In genomic region chr10:95437669-95438068, GRCh38 we compare ENCODE assay signal across 18 cellular contexts.
"Had no signal": no experiment of that assay in that cellular context is flagged by ENCODE, and none has a peak within 500 bp of the region (broad histone marks: within the 10 kb centered on the region; RNA-seq: fewer than 3 reads in every experiment).

No MANE protein-coding gene starts in this region.

- H3K4me1 ChIP-seq: foreskin keratinocyte, left lung had no signal

- H3K27me3 Mint-ChIP-seq: activated naive CD8-positive, alpha-beta T cell; central memory CD8-positive, alpha-beta T cell; stimulated activated memory B cell treated with anti-CD40 and anti-IgM and Interleukin-4, amounts not matched to agents 10 μg/mL and 1 μg/mL and 100 μg/mL, for 72 hours had no signal

- H3K9me3 ChIP-seq: body of pancreas, left lung, psoas muscle had no signal

- H3K27ac Mint-ChIP-seq: activated B cell treated with CpG ODN at 0.5 μM for 24 hours; activated CD8-positive, alpha-beta T cell treated with anti-CD3 and anti-CD28 coated beads, Interleukin-2, amount 10 ng/mL, durations not matched to agents 7 days and 5 days; activated naive CD8-positive, alpha-beta T cell; activated T-cell treated with anti-CD3 and anti-CD28 coated beads, Interleukin-2, amount 50 U/mL, for 72 hours; memory B cell; stimulated activated memory B cell treated with anti-CD40 and anti-IgM and Interleukin-4, amounts not matched to agents 10 μg/mL and 1 μg/mL and 100 μg/mL, for 72 hours had no signal

- H3K9me3 Mint-ChIP-seq: activated B cell treated with CpG ODN at 0.5 μM for 24 hours; activated T-cell treated with anti-CD3 and anti-CD28 coated beads, Interleukin-2, amount 50 U/mL, for 72 hours; central memory CD8-positive, alpha-beta T cell; memory B cell; stimulated activated memory B cell treated with anti-CD40 and anti-IgM and Interleukin-4, amounts not matched to agents 10 μg/mL and 1 μg/mL and 100 μg/mL, for 72 hours had no signal

- H3K36me3 Mint-ChIP-seq: activated naive CD8-positive, alpha-beta T cell; memory B cell; stimulated activated memory B cell treated with anti-CD40 and anti-IgM and Interleukin-4, amounts not matched to agents 10 μg/mL and 1 μg/mL and 100 μg/mL, for 72 hours had no signal

- H3K27ac ChIP-seq: body of pancreas, foreskin keratinocyte, left lung, psoas muscle had no signal

- ATAC-seq: activated CD8-positive, alpha-beta T cell treated with anti-CD3 and anti-CD28 coated beads, Interleukin-2, amount 10 ng/mL, durations not matched to agents 7 days and 5 days; activated T-cell treated with anti-CD3 and anti-CD28 coated beads, Interleukin-2, amount 50 U/mL, for 72 hours; body of pancreas; foreskin keratinocyte; left lung; stimulated activated memory B cell treated with anti-CD40 and anti-IgM and Interleukin-4, amounts not matched to agents 10 μg/mL and 1 μg/mL and 100 μg/mL, for 72 hours had no signal

- H3K4me3 Mint-ChIP-seq: activated B cell treated with CpG ODN at 0.5 μM for 24 hours; activated CD8-positive, alpha-beta T cell treated with anti-CD3 and anti-CD28 coated beads, Interleukin-2, amount 10 ng/mL, durations not matched to agents 7 days and 5 days; activated naive CD8-positive, alpha-beta T cell; activated T-cell treated with anti-CD3 and anti-CD28 coated beads, Interleukin-2, amount 50 U/mL, for 72 hours; central memory CD8-positive, alpha-beta T cell; memory B cell; stimulated activated memory B cell treated with anti-CD40 and anti-IgM and Interleukin-4, amounts not matched to agents 10 μg/mL and 1 μg/mL and 100 μg/mL, for 72 hours had no signal

- H3K27me3 ChIP-seq: body of pancreas, foreskin keratinocyte, left lung had no signal

- H3K4me1 Mint-ChIP-seq: activated B cell treated with CpG ODN at 0.5 μM for 24 hours, memory B cell had no signal

- H3K4me3 ChIP-seq: body of pancreas, left lung, psoas muscle had no signal

- DNase-seq: activated B cell treated with CpG ODN at 0.5 μM for 24 hours; activated CD4-positive, alpha-beta T cell treated with anti-CD3 and anti-CD28 coated beads for 48 hours; activated CD8-positive, alpha-beta memory T cell treated with anti-CD3 and anti-CD28 coated beads, Interleukin-2, amount 50 U/mL, for 4 hours; activated CD8-positive, alpha-beta T cell treated with anti-CD3 and anti-CD28 coated beads, Interleukin-2, amount 10 ng/mL, durations not matched to agents 7 days and 5 days; activated gamma-delta T cell; activated T-cell treated with anti-CD3 and anti-CD28 coated beads, Interleukin-2, amount 50 U/mL, for 72 hours; amniotic stem cell; body of pancreas; cortex of kidney; effector CD4-positive, alpha-beta T cell; foreskin keratinocyte; left lung; psoas muscle; T-helper 2 cell had no signal
